ENCODE assay signal across 8 cellular contexts in the genomic region with DNA sequence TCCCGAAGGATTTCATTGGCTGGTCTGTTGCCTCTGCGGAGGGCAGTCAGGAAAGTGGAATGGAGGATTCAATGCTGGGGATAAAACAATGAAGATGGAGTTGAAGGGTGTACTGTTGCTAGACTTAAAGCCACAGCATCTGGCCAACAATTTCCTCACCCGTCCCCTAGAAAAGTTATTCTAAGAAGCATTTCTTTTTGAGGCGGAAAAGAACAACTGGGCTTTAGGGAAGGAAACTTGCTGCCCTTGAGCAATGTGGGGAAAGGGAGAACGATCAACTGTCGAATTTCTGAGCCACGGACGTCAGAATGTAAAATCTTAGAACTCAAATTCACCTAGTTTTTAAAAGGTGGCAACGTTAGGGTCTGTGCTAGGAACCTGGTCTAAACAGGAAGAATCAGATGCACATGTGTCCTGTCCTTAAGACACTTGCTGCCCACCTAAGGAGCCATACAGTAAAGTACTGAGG. TPM values are rescaled to one million over a fixed set of nuclear protein-coding genes. Genes with fewer than 3 reads are reported as not detected.
DNase-seq lines count a peak whose midpoint lies in the region; FAIRE-seq and TF ChIP-seq lines count a peak whose summit lies in the region.

No MANE protein-coding gene starts in this region.

- H3K4me1 ChIP-seq in OCI-LY3 (ENCODE audit: low read length), result peaks cover 12% of the 10 kb centered on the region; the same call in 1 of the 2 replicates
- peaks cover 3% of the 10 kb centered on the region for H3K4me1 ChIP-seq in parathyroid adenoma

- H3K27ac ChIP-seq in OCI-LY3 (ENCODE audit: low read length) (peak overlapping the region; percentile 97), epithelial cell of prostate (peak overlapping the region; percentile 96), parathyroid adenoma (peak overlapping the region; percentile 100)

- H3K27me3 ChIP-seq in OCI-LY3 (ENCODE audit: low read depth, low read length) (no peaks in the 10 kb centered on the region), parathyroid adenoma (ENCODE audit: control insufficient read depth, insufficient read depth, low read length) (no peaks in the 10 kb centered on the region)

- peak overlapping the region; percentile 96 for H3K4me3 ChIP-seq in OCI-LY3 (ENCODE audit: low read length)
- peak overlapping the region; percentile 98 for H3K4me3 ChIP-seq in parathyroid adenoma (ENCODE audit: low read depth, low read length)

- H3K9ac ChIP-seq in OCI-LY3 (ENCODE audit: low read length), result peak overlapping the region; percentile 100
- peak overlapping the region; percentile 99 for H3K9ac ChIP-seq in parathyroid adenoma

- FAIRE-seq in frontal cortex (lab: Jason Lieb, UNC), result no peak

- H3K4me2 ChIP-seq in OCI-LY3 (ENCODE audit: low read length), result peak overlapping the region; percentile 99
- peak overlapping the region; percentile 97 for H3K4me2 ChIP-seq in parathyroid adenoma (ENCODE audit: low read length)

- peak overlapping the region; percentile 43; the same call in 1 of the 2 replicates for H2AFZ ChIP-seq in OCI-LY3 (ENCODE audit: low read depth, low read length)
- H2AFZ ChIP-seq in parathyroid adenoma, result peak overlapping the region; percentile 100

- peak; percentile 59 for DNase-seq in NCI-H187 treated with DMSO at 0.1 percent for 48 hours (lab: John Stamatoyannopoulos, UW)
- DNase-seq in NCI-H187 (lab: John Stamatoyannopoulos, UW), result no peak
- no peak for DNase-seq in epithelial cell of prostate (ENCODE audit: low read depth, low spot score)
- no peak for DNase-seq in amniotic stem cell (lab: John Stamatoyannopoulos, UW)
- no peak for DNase-seq in frontal cortex (ENCODE audit: low spot score in 2 of 2)
- no peak for DNase-seq in RKO (ENCODE audit: low spot score)

- H3K36me3 ChIP-seq in OCI-LY3 (replicated peaks; ENCODE audit: low read depth, low read length) (peaks cover 10% of the 10 kb centered on the region), parathyroid adenoma (ENCODE audit: control insufficient read depth, insufficient read depth, low read length) (no peaks in the 10 kb centered on the region)

- TF ChIP-seq CTCF in OCI-LY3 (IDR thresholded peaks at IDR 0.05; ENCODE audit: low read depth, low read length) (no peak), parathyroid adenoma (IDR thresholded peaks at IDR 0.05) (no peak)

- H4K20me1 ChIP-seq in OCI-LY3 (ENCODE audit: insufficient read depth, low read length), result no peaks in the 10 kb centered on the region

- no peaks in the 10 kb centered on the region; the same call in 1 of the 2 replicates for H3K9me3 ChIP-seq in OCI-LY3 (ENCODE audit: insufficient read depth, low read length)
- no peaks in the 10 kb centered on the region for H3K9me3 ChIP-seq in parathyroid adenoma (ENCODE audit: control insufficient read depth, low read length)

- H3K79me2 ChIP-seq in OCI-LY3 (ENCODE audit: low read length), result peaks cover 29% of the 10 kb centered on the region
- H3K79me2 ChIP-seq in parathyroid adenoma, result peaks cover 13% of the 10 kb centered on the region

RNA-seq across cellular contexts. Expression of a gene that starts 0.7 kb away (rescaled TPM):
- 15.1 TPM for total RNA-seq in frontal cortex

RNA-seq across cellular contexts. Expression of a gene that starts 17.9 kb away (rescaled TPM):
- 50.1 TPM for total RNA-seq in frontal cortex
